ENCODE assay signal across 11 cellular contexts in the genomic region with DNA sequence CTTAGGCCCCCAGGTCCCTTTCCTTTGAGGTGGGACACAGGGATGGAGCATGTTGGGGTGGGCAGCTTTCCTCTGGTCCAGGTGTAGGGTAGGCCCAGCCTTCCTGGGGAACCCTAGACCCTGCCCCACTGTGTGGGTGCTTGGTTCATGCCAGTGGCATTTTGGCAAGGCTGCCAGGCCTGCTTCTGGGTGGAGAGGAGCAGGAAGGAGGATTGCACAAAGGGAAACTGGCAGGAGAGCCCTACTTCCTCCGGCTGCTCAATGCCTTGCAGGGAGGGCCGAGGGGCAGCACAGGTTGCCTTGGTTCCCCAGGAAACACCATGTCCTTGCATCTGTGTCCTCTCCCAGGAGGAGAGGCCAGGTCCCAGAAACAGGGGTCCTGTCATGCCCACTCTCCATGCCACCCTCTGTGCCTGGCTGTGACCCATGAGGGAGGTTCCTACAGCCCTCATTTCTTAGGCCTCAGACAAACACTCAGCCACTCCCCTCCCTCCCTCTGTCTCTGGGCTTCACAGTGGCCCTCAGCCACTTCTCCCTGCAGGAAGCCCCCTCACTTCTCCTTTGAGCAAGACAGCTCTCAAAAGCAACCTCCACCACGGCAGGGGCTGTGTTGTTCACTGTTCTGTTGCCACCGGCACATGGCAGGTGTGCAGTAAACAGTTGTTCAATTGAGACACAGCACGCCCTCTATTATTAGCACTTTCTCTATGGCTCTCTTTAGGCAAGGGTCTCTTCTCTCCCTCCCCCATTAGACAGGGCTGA.
DNase-seq lines count a peak whose midpoint lies in the region; ATAC-seq and TF ChIP-seq lines count a peak whose summit lies in the region.
"Had no signal": no experiment of that assay in that cellular context is flagged by ENCODE, and none has a peak within 500 bp of the region (broad histone marks: within the 10 kb centered on the region; RNA-seq: fewer than 3 reads in every experiment).

No MANE protein-coding gene starts in this region.

- no peak for TF ChIP-seq CTCF in neutrophil (IDR thresholded peaks at IDR 0.05)

- H3K36me3 ChIP-seq in neutrophil = no peaks in the 10 kb centered on the region

- DNase-seq in GDM1 (lab: John Stamatoyannopoulos, UW) (peak; percentile 68), NCI-H345 (lab: John Stamatoyannopoulos, UW) (peak; percentile 85), NCI-H1694 treated with DMSO at 0.1 percent for 48 hours (lab: John Stamatoyannopoulos, UW) (no peak), amniotic stem cell (lab: John Stamatoyannopoulos, UW) (no peak), T-helper 1 cell (no peak)
- DNase-seq: CD4-positive, CD25-positive, alpha-beta regulatory T cell; H7; stimulated activated CD4-positive, alpha-beta T cell treated with anti-CD3 and anti-CD28 coated beads, Interleukin-4, amount 100 ng/mL, for 1 hour had no signal

- H3K27ac ChIP-seq in cingulate gyrus (ENCODE audit: low read depth, low read length) (peak overlapping the region; percentile 35), neutrophil (peak overlapping the region; percentile 83)

- no peaks in the 10 kb centered on the region for H3K27me3 ChIP-seq in neutrophil

- peaks cover 55 to 69% of the 10 kb centered on the region in 2 experiments for H3K4me1 ChIP-seq in neutrophil (ENCODE audit: control insufficient read depth in 1 of 2, insufficient read depth in 1 of 2, low read depth in 1 of 2, low read length in 1 of 2)

- no peaks in the 10 kb centered on the region for H3K9me3 ChIP-seq in neutrophil

- peak overlapping the region; percentile 8 to 11 for H3K4me3 ChIP-seq in neutrophil (ENCODE audit: low read depth in 1 of 2, low read length in 1 of 2)

- no peak for ATAC-seq in HG03520 (IDR thresholded peaks at IDR 0.05; ENCODE audit: unreplicated experiment)

Comparison
In these comparisons a context has a peak if more than half of its experiments do, and no peak if none do; other contexts are left out.
1. DNase-seq: peak in GDM1 (single experiment) and NCI-H345 (single experiment); none in NCI-H1694 treated with DMSO at 0.1 percent for 48 hours (single experiment), amniotic stem cell (single experiment) and T-helper 1 cell (0 of 5).